ENCODE assay signal across 9 cellular contexts in genomic region chr6:148513145-148514071, GRCh38.
A peak's percentile ranks its signal among the peaks of the same experiment; 100 is the strongest.
DNase-seq lines count a peak whose midpoint lies in the region; ATAC-seq and TF ChIP-seq lines count a peak whose summit lies in the region.
"Had no signal": no experiment of that assay in that cellular context is flagged by ENCODE, and none has a peak within 500 bp of the region (broad histone marks: within the 10 kb centered on the region; RNA-seq: fewer than 3 reads in every experiment).

No MANE protein-coding gene starts in this region.

- no peak for TF ChIP-seq POLR2A in Peyer's patch (IDR thresholded peaks at IDR 0.05)

- no peaks in the 10 kb centered on the region for H3K9me3 Mint-ChIP-seq in activated CD4-positive, alpha-beta memory T cell treated with anti-CD3 and anti-CD28 coated beads, Interleukin-2, amount 10 ng/mL, durations not matched to agents 7 days and 5 days

- H3K4me2 ChIP-seq in fibroblast of lung (ENCODE audit: extremely low read depth, insufficient read depth, low read length), result peak overlapping the region; percentile 87

- ATAC-seq in thoracic aorta (ENCODE audit: insufficient number of reproducible peaks, low FRiP score, low read depth) (no peak), HG03135 (IDR thresholded peaks at IDR 0.05; ENCODE audit: unreplicated experiment) (no peak)

- no peak overlapping the region for H2AFZ ChIP-seq in fibroblast of lung (ENCODE audit: low read length)

- H3K4me1 Mint-ChIP-seq in activated CD4-positive, alpha-beta memory T cell treated with anti-CD3 and anti-CD28 coated beads, Interleukin-2, amount 10 ng/mL, durations not matched to agents 7 days and 5 days, result no peaks in the 10 kb centered on the region

- H3K79me2 ChIP-seq in fibroblast of lung (ENCODE audit: control insufficient read depth, insufficient read depth, low read length), result peaks cover 27% of the 10 kb centered on the region

- H3K36me3 ChIP-seq in Peyer's patch (peaks cover 0 to 18% (median 0%) of the 10 kb centered on the region in 3 donors), fibroblast of lung (ENCODE audit: control insufficient read depth, insufficient read depth, low read length) (peaks cover 5% of the 10 kb centered on the region), mucosa of rectum (ENCODE audit: control insufficient read depth in 2 of 2, insufficient read depth in 2 of 2, low read length in 2 of 2) (no peaks in the 10 kb centered on the region), thoracic aorta (no peaks in the 10 kb centered on the region)

- TF ChIP-seq CTCF in Peyer's patch (IDR thresholded peaks at IDR 0.05) (no peak), fibroblast of lung (conservative IDR thresholded peaks at IDR 0.05 in 1 of 2, IDR thresholded peaks at IDR 0.05 in 1 of 2; ENCODE audit: low read depth in 1 of 2, low read length in 2 of 2) (no peak), thoracic aorta (IDR thresholded peaks at IDR 0.05) (no peak)

- CTCF ChIA-PET in activated CD4-positive, alpha-beta memory T cell treated with anti-CD3 and anti-CD28 coated beads, Interleukin-2, amount 10 ng/mL, durations not matched to agents 7 days and 5 days (lab: Charles Lee), result interaction anchor here (1.0 kb wide), 1 partner anchor 166 kb away, joined by 6 read pairs; no protein-coding TSS in a partner anchor

- H3K27me3 ChIP-seq in Peyer's patch (no peaks in the 10 kb centered on the region), fibroblast of lung (ENCODE audit: control insufficient read depth, insufficient read depth, low read length) (no peaks in the 10 kb centered on the region), mucosa of rectum (ENCODE audit: control insufficient read depth in 2 of 2, insufficient read depth in 2 of 2, low read length in 2 of 2) (no peaks in the 10 kb centered on the region), thoracic aorta (replicated peaks; ENCODE audit: insufficient read depth) (no peaks in the 10 kb centered on the region)

- peaks cover 27% of the 10 kb centered on the region for H3K27me3 Mint-ChIP-seq in activated CD4-positive, alpha-beta memory T cell treated with anti-CD3 and anti-CD28 coated beads, Interleukin-2, amount 10 ng/mL, durations not matched to agents 7 days and 5 days

- no peak overlapping the region for H3K4me3 Mint-ChIP-seq in activated CD4-positive, alpha-beta memory T cell treated with anti-CD3 and anti-CD28 coated beads, Interleukin-2, amount 10 ng/mL, durations not matched to agents 7 days and 5 days

- peak overlapping the region; percentile 53 to 83 (median 68) for H3K27ac ChIP-seq in Peyer's patch
- H3K27ac ChIP-seq in fibroblast of lung (ENCODE audit: insufficient read depth, low read length), result peak overlapping the region; percentile 92
- H3K27ac ChIP-seq in mucosa of rectum (ENCODE audit: low read depth in 2 of 2, low read length in 2 of 2), result peak overlapping the region; percentile 72 to 80
- H3K27ac ChIP-seq in thoracic aorta, result peak overlapping the region; percentile 41 to 66

- POLR2A ChIA-PET in activated CD4-positive, alpha-beta memory T cell treated with anti-CD3 and anti-CD28 coated beads, Interleukin-2, amount 10 ng/mL, durations not matched to agents 7 days and 5 days (lab: Charles Lee), result no interaction called here

- H3K9ac ChIP-seq in fibroblast of lung (ENCODE audit: insufficient read depth, low read length), result peak overlapping the region; percentile 80
- no peak overlapping the region for H3K9ac ChIP-seq in mucosa of rectum (ENCODE audit: low read depth in 1 of 2, low read length in 2 of 2)

- H3K9me3 ChIP-seq in Peyer's patch (no peaks in the 10 kb centered on the region), fibroblast of lung (ENCODE audit: control insufficient read depth, insufficient read depth, low read depth, low read length) (no peaks in the 10 kb centered on the region), mucosa of rectum (ENCODE audit: control insufficient read depth in 2 of 2, low read length in 2 of 2) (no peaks in the 10 kb centered on the region), thoracic aorta (no peaks in the 10 kb centered on the region)

- H3K27ac Mint-ChIP-seq in activated CD4-positive, alpha-beta memory T cell treated with anti-CD3 and anti-CD28 coated beads, Interleukin-2, amount 10 ng/mL, durations not matched to agents 7 days and 5 days, result no peak overlapping the region
- H3K27ac Mint-ChIP-seq: naive B cell had no signal

- no peaks in the 10 kb centered on the region for H4K20me1 ChIP-seq in fibroblast of lung (ENCODE audit: control insufficient read depth, extremely low read depth, insufficient read depth, low read length)

- DNase-seq in Peyer's patch (no peak), fibroblast of lung (ENCODE audit: low read depth in 2 of 2) (peak in 1 of 2 donors; percentile 87), thoracic aorta (ENCODE audit: low spot score) (no peak), AML-193 (lab: John Stamatoyannopoulos, UW) (no peak), RPMI8226 (no peak)
- no peak for DNase-seq in activated CD4-positive, alpha-beta memory T cell treated with anti-CD3 and anti-CD28 coated beads, Interleukin-2, amount 10 ng/mL, durations not matched to agents 7 days and 5 days
- DNase-seq: naive B cell had no signal

- no peaks in the 10 kb centered on the region for H3K36me3 Mint-ChIP-seq in activated CD4-positive, alpha-beta memory T cell treated with anti-CD3 and anti-CD28 coated beads, Interleukin-2, amount 10 ng/mL, durations not matched to agents 7 days and 5 days (ENCODE audit: low read depth)
- H3K36me3 Mint-ChIP-seq: naive B cell had no signal

- H3K4me3 ChIP-seq in Peyer's patch (peak overlapping the region in 1 of 4 donors; percentile 2), fibroblast of lung (replicated peaks in 1 of 4; ENCODE audit: control extremely low read depth in 1 of 4, insufficient read depth in 1 of 4, low read depth in 3 of 4, low read length in 4 of 4) (peak overlapping the region in 3 of 4 experiments; percentile 13 to 49 (median 23)), mucosa of rectum (ENCODE audit: low read length in 2 of 2) (peak overlapping the region in 1 of 2 donors; percentile 46), thoracic aorta (peak overlapping the region; percentile 11)

- H3K4me1 ChIP-seq in Peyer's patch (no peaks in the 10 kb centered on the region), fibroblast of lung (ENCODE audit: control insufficient read depth, extremely low read depth, insufficient read depth, low read length) (peaks cover 13% of the 10 kb centered on the region), mucosa of rectum (ENCODE audit: control insufficient read depth in 2 of 2, insufficient read depth in 2 of 2, low read length in 2 of 2) (peaks cover 0 to 4% of the 10 kb centered on the region in 2 donors), thoracic aorta (ENCODE audit: control insufficient read depth in 1 of 2, low read depth in 2 of 2) (peaks cover 8 to 37% of the 10 kb centered on the region in 2 donors)
